ENCODE assay signal across 8 cellular contexts in the genomic region with DNA sequence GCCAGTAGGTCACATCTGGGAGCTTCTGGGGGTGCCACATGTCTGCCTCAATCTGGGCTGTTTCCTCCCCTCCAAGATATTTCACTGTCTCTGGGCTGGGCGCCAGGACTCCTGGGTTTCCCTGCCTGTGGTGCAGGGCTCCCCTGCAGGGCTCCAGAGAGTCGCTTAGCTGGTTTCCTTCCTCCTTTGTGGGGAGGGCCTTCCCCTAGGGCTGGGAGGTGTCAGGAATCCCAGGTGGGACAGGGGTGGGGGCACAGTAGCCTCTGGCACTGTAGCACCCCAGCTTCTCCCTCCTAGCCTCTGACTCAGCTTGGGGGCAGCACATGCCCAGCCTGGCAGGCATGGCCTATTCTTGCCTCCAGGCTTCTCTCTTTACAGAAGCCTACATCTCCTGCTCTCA. TPM values are rescaled to one million over a fixed set of nuclear protein-coding genes. Genes with fewer than 3 reads are reported as not detected.
A peak's percentile ranks its signal among the peaks of the same experiment; 100 is the strongest.
DNase-seq lines count a peak whose midpoint lies in the region; ATAC-seq and TF ChIP-seq lines count a peak whose summit lies in the region.

No MANE protein-coding gene starts in this region.

- no peaks in the 10 kb centered on the region for H3K9me3 Mint-ChIP-seq in dendritic cell treated with granulocyte-macrophage colony-stimulating factor and Interleukin-4, amounts not matched to agents 40 ng/mL and 50 ng/mL, for 4 days
- no peaks in the 10 kb centered on the region for H3K9me3 Mint-ChIP-seq in neural crest cell

- DNase-seq in NCI-H2081 treated with DMSO at 0.1 percent for 48 hours (lab: John Stamatoyannopoulos, UW) (peak; percentile 44), neural crest cell (ENCODE audit: low read depth, low spot score) (no peak), amniotic stem cell (lab: John Stamatoyannopoulos, UW) (no peak), inferior parietal cortex (ENCODE audit: extremely low spot score) (no peak)

- peak overlapping the region; percentile 71 for H3K27ac Mint-ChIP-seq in dendritic cell treated with granulocyte-macrophage colony-stimulating factor and Interleukin-4, amounts not matched to agents 40 ng/mL and 50 ng/mL, for 4 days
- no peak overlapping the region for H3K27ac Mint-ChIP-seq in neural crest cell (ENCODE audit: unreplicated experiment)

- no peak for ATAC-seq in HG03571 (IDR thresholded peaks at IDR 0.05; ENCODE audit: unreplicated experiment)
- no peak for ATAC-seq in GM18867 (IDR thresholded peaks at IDR 0.05; ENCODE audit: unreplicated experiment)

- peak overlapping the region; percentile 18 for H3K27ac ChIP-seq in C4-2B

- intact Hi-C loops in dendritic cell treated with granulocyte-macrophage colony-stimulating factor and Interleukin-4, amounts not matched to agents 40 ng/mL and 50 ng/mL, for 4 days (cut with micrococcal nuclease), result no loop called here

- peak overlapping the region; percentile 13 for H3K4me3 Mint-ChIP-seq in dendritic cell treated with granulocyte-macrophage colony-stimulating factor and Interleukin-4, amounts not matched to agents 40 ng/mL and 50 ng/mL, for 4 days
- peak overlapping the region; percentile 12 for H3K4me3 Mint-ChIP-seq in neural crest cell

- H3K27me3 Mint-ChIP-seq in dendritic cell treated with granulocyte-macrophage colony-stimulating factor and Interleukin-4, amounts not matched to agents 40 ng/mL and 50 ng/mL, for 4 days, result peaks cover 4% of the 10 kb centered on the region
- peaks cover 5% of the 10 kb centered on the region for H3K27me3 Mint-ChIP-seq in neural crest cell (ENCODE audit: low read depth)

- no peak for TF ChIP-seq CTCF in C4-2B (conservative IDR thresholded peaks at IDR 0.05)
- no peak for TF ChIP-seq CTCF in neural crest cell (conservative IDR thresholded peaks at IDR 0.05)

- H3K4me1 Mint-ChIP-seq in dendritic cell treated with granulocyte-macrophage colony-stimulating factor and Interleukin-4, amounts not matched to agents 40 ng/mL and 50 ng/mL, for 4 days (ENCODE audit: low read depth), result peaks cover 25% of the 10 kb centered on the region
- peaks cover 34% of the 10 kb centered on the region for H3K4me1 Mint-ChIP-seq in neural crest cell

- H3K36me3 Mint-ChIP-seq in dendritic cell treated with granulocyte-macrophage colony-stimulating factor and Interleukin-4, amounts not matched to agents 40 ng/mL and 50 ng/mL, for 4 days (ENCODE audit: low read depth), result no peaks in the 10 kb centered on the region
- H3K36me3 Mint-ChIP-seq in neural crest cell (ENCODE audit: low read depth), result no peaks in the 10 kb centered on the region

RNA-seq across cellular contexts. Expression of a gene that starts 2.6 kb away (rescaled TPM):
- total RNA-seq in neural crest cell, result 22.3 and 25.9 TPM in 2 replicates

RNA-seq across cellular contexts. Expression of a gene that starts 23.9 kb away (rescaled TPM):
- 94.5 and 104 TPM in 2 replicates for total RNA-seq in neural crest cell

RNA-seq across cellular contexts. Expression of a gene that starts 53.0 kb away (rescaled TPM):
- total RNA-seq in neural crest cell, result 0.34 TPM in 1 of 2 replicates, not detected in the other
